ENCODE assay signal across 8 cellular contexts in the genomic region with DNA sequence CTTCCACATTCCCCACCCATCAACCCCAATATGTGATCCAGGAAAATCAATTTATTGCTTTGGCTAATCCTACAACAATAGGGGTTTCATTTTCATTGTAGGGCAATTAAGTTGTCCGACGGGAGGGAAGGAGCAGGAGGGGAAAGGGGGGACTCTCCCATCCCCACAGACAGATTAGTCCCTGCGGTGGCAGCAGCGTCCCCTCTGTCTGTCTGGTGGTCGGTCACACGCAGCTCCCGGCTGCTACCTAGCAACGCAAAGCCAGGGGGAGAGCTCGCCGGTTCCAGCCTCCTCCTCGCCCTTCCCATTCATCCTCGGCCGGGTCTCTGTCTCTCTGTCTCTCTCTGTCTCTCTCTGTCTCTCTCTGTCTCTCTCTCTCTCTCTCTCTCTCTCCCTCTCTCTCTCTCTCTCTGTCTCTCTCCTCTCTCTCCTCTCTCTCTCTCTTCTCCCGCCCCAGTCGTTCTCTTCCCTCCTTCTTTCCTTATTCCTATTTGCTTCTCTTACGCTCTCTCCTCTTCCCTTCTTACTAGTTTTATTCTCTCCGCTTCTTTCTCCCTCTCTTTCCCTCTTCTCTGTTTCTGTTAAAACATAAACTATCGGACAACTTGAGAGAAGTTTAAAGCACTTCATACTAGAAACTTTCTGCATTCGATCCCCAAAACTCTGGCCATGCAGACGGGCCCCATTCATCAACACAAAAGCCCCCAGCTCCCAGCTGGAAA. TPM values are rescaled to one million over a fixed set of nuclear protein-coding genes. Genes with fewer than 3 reads are reported as not detected.
DNase-seq lines count a peak whose midpoint lies in the region; ATAC-seq and TF ChIP-seq lines count a peak whose summit lies in the region.

No MANE protein-coding gene starts in this region.

- H3K36me3 Mint-ChIP-seq in nephron (ENCODE audit: low read depth) = no peaks in the 10 kb centered on the region

- peak overlapping the region in 1 of 3 experiments; percentile 5 for H3K27ac Mint-ChIP-seq in nephron

- no peak overlapping the region for H3K27ac ChIP-seq in A673 (ENCODE audit: low read depth, low read length, poor library complexity, severe bottlenecking)
- peak overlapping the region; percentile 82; the same call in 1 of the 2 replicates for H3K27ac ChIP-seq in HEK293 (ENCODE audit: extremely low read depth, low read depth, low read length)
- H3K27ac ChIP-seq in duodenal mucosa (ENCODE audit: low read depth, low read length) = no peak overlapping the region

- peaks cover 81% of the 10 kb centered on the region for H3K27me3 Mint-ChIP-seq in nephron (ENCODE audit: low read depth)

- H3K9me3 ChIP-seq in A673 (ENCODE audit: low read depth, low read length, poor library complexity, severe bottlenecking) (no peaks in the 10 kb centered on the region), HEK293 (ENCODE audit: control insufficient read depth, insufficient read depth, low read depth, low read length) (no peaks in the 10 kb centered on the region), duodenal mucosa (ENCODE audit: control insufficient read depth in 1 of 2, low read length in 2 of 2) (no peaks in the 10 kb centered on the region)

- CTCF ChIA-PET in A673 (lab: Charles Lee) = no interaction called here
- CTCF ChIA-PET in HEK293 (lab: Yijun Ruan, JAX) = interaction anchor here (0.6 to 0.7 kb wide), 2 partner anchors 251 to 256 kb away, joined by 3 read pairs; no protein-coding TSS in a partner anchor

- H3K4me1 ChIP-seq in A673 (ENCODE audit: insufficient read depth, low read length, poor library complexity, severe bottlenecking) = peaks cover 31% of the 10 kb centered on the region
- H3K4me1 ChIP-seq in HEK293 (ENCODE audit: control insufficient read depth, insufficient read depth, low read length) = peaks cover 3% of the 10 kb centered on the region; the same call in 1 of the 2 replicates
- H3K4me1 ChIP-seq in duodenal mucosa (ENCODE audit: control insufficient read depth in 1 of 2, insufficient read depth in 2 of 2, low read length in 2 of 2) = peaks cover 31 to 38% of the 10 kb centered on the region in 2 donors

- no peak for DNase-seq in A673 (ENCODE audit: low spot score)
- no peak for DNase-seq in GM19240 (ENCODE audit: insufficient read length, low spot score)
- DNase-seq in kidney tubule cell (ENCODE audit: low spot score) = no peak
- no peak for DNase-seq in T-helper 9 cell

- no peak overlapping the region for H3K9ac ChIP-seq in duodenal mucosa (ENCODE audit: low read depth in 1 of 2, low read length in 2 of 2)

- H3K4me1 Mint-ChIP-seq in nephron = peaks cover 24% of the 10 kb centered on the region

- no peaks in the 10 kb centered on the region for H3K9me3 Mint-ChIP-seq in nephron

- POLR2A ChIA-PET in A673 (lab: Charles Lee; ENCODE audit: low non-redundant PET) (no interaction called here), HEK293 (lab: Yijun Ruan, JAX) (interaction anchor here (0.7 kb wide), 1 partner anchor 645 kb away, joined by 3 read pairs; no protein-coding TSS in a partner anchor)

- H3K4me3 Mint-ChIP-seq in nephron = peak overlapping the region; percentile 67 to 90 (median 76)

- H3K4me3 ChIP-seq in A673 (ENCODE audit: low read depth, low read length, poor library complexity, severe bottlenecking) (peak overlapping the region; percentile 30), HEK293 (ENCODE audit: low read depth, low read length) (peak overlapping the region; percentile 55), duodenal mucosa (ENCODE audit: low read depth in 1 of 2, low read length in 2 of 2) (peak overlapping the region; percentile 74 to 85)

- no peak for ATAC-seq in GM18498 (IDR thresholded peaks at IDR 0.05; ENCODE audit: unreplicated experiment)

- BruUV-seq in A673 (replicated peaks; lab: Mats Ljungman, UMichigan) = no TSS peak

- no peak for TF ChIP-seq CTCF in A673 (conservative IDR thresholded peaks at IDR 0.05; ENCODE audit: low read depth, low read length)
- no peak for TF ChIP-seq CTCF in HEK293 (tag by site-specific recombination; IDR thresholded peaks at IDR 0.05)
- no peak for TF ChIP-seq CTCF in nephron (IDR thresholded peaks at IDR 0.05; ENCODE audit: unreplicated experiment in 3 of 3)

- H3K36me3 ChIP-seq in A673 (ENCODE audit: insufficient read depth, low read length, poor library complexity, severe bottlenecking) (no peaks in the 10 kb centered on the region), HEK293 (ENCODE audit: control insufficient read depth in 2 of 2, insufficient read depth in 1 of 2, low read length in 2 of 2) (no peaks in the 10 kb centered on the region), duodenal mucosa (ENCODE audit: control insufficient read depth in 1 of 2, insufficient read depth in 2 of 2, low read length in 2 of 2) (no peaks in the 10 kb centered on the region)

- intact Hi-C loops in A673 (cut with micrococcal nuclease; ENCODE audit: unreplicated experiment) = no loop called here

- H3K27me3 ChIP-seq in A673 (replicated peaks; ENCODE audit: insufficient read depth, low read depth, low read length, poor library complexity) (peaks cover 93% of the 10 kb centered on the region), duodenal mucosa (ENCODE audit: control insufficient read depth in 1 of 2, insufficient read depth in 2 of 2, low read length in 2 of 2) (peaks cover 44 to 48% of the 10 kb centered on the region in 2 donors)

TF ChIP-seq in HEK293, 187 proteins besides CTCF, POLR2A, EP300 and RAD21 (continues in another document):
- TF ChIP-seq ZNF354C (tag by site-specific recombination; IDR thresholded peaks at IDR 0.05; ENCODE audit: borderline replicate concordance, low read depth) (no peak), ZNF837 (tag by site-specific recombination; IDR thresholded peaks at IDR 0.05) (no peak), KLF8 (tag by site-specific recombination; IDR thresholded peaks at IDR 0.05) (no peak), HOXC10 (CRISPR knock-in tag; IDR thresholded peaks at IDR 0.05) (no peak), ZIC2 (tag by site-specific recombination; IDR thresholded peaks at IDR 0.05) (no peak), SCRT2 (tag by site-specific recombination; IDR thresholded peaks at IDR 0.05) (no peak)
- TF ChIP-seq, protein P1, sequence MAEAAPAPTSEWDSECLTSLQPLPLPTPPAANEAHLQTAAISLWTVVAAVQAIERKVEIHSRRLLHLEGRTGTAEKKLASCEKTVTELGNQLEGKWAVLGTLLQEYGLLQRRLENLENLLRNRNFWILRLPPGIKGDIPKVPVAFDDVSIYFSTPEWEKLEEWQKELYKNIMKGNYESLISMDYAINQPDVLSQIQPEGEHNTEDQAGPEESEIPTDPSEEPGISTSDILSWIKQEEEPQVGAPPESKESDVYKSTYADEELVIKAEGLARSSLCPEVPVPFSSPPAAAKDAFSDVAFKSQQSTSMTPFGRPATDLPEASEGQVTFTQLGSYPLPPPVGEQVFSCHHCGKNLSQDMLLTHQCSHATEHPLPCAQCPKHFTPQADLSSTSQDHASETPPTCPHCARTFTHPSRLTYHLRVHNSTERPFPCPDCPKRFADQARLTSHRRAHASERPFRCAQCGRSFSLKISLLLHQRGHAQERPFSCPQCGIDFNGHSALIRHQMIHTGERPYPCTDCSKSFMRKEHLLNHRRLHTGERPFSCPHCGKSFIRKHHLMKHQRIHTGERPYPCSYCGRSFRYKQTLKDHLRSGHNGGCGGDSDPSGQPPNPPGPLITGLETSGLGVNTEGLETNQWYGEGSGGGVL (tag by site-specific recombination; IDR thresholded peaks at IDR 0.05) = peak; percentile 43
- TF ChIP-seq, protein P2, sequence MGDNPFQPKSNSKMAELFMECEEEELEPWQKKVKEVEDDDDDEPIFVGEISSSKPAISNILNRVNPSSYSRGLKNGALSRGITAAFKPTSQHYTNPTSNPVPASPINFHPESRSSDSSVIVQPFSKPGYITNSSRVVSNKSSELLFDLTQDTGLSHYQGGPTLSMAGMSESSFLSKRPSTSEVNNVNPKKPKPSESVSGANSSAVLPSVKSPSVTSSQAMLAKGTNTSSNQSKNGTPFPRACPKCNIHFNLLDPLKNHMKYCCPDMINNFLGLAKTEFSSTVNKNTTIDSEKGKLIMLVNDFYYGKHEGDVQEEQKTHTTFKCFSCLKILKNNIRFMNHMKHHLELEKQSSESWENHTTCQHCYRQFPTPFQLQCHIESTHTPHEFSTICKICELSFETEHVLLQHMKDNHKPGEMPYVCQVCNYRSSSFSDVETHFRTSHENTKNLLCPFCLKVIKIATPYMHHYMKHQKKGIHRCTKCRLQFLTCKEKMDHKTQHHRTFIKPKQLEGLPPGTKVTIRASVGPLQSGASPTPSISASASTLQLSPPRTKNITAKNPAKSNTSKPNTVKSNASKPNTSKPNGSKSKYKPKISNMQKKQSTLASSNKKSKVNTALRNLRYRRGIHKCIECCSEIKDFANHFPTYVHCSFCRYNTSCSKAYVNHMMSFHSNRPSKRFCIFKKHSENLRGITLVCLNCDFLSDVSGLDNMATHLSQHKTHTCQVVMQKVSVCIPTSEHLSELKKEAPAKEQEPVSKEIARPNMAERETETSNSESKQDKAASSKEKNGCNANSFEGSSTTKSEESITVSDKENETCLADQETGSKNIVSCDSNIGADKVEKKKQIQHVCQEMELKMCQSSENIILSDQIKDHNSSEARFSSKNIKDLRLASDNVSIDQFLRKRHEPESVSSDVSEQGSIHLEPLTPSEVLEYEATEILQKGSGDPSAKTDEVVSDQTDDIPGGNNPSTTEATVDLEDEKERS (tag by site-specific recombination; IDR thresholded peaks at IDR 0.05) = no peak

RNA-seq across cellular contexts. Expression of a gene that starts 1.2 kb away (rescaled TPM):
- 0.26 TPM in 1 of 2 replicates, not detected in the other for total RNA-seq in A673 (2021)
